In the genomic region with DNA sequence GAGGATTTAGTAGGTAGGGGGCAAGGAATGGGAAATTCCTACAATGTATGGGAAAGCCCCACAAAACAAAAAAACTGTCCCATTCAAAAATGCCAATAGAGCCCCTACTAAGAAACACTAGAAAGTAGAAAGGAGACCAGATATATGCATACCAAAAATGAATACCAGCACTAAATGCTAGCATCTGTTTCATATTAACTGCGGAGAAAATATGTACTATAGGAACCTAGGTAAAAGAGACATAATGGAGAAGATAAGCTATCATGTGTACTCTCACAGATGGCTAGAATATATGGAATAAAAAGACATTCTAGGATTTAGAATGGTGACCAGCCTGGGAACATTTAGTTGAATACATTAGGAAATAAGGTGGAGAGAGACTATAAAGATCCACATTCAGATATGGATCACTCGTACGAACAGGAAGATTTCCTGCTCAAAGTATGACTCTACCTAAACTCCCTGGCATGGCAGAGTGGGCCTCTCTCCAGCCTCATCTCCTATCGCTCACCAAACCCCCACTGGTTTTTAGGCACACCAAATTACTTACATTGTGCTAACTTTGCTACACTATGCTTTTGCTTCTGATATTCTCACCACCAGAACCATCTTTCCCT, we compare ENCODE assay signal across 20 cellular contexts.
"Had no signal": no experiment of that assay in that cellular context is flagged by ENCODE, and none has a peak within 500 bp of the region (broad histone marks: within the 10 kb centered on the region; RNA-seq: fewer than 3 reads in every experiment).

No MANE protein-coding gene starts in this region.

- H3K4me1 ChIP-seq: parathyroid adenoma, upper lobe of right lung had no signal

- H3K4me3 Mint-ChIP-seq: activated naive CD8-positive, alpha-beta T cell treated with anti-CD3 and anti-CD28 coated beads for 36 hours; endodermal cell; natural killer cell; stimulated activated effector memory CD8-positive, alpha-beta T cell treated with anti-CD3 and anti-CD28 coated beads, Interleukin-12 subunit alpha, Interleukin-12 subunit beta, amount 100 ng/mL, for 72 hours; T-helper 17 cell had no signal

- H3K27ac Mint-ChIP-seq: activated naive CD8-positive, alpha-beta T cell treated with anti-CD3 and anti-CD28 coated beads for 36 hours; endodermal cell; stimulated activated effector memory CD8-positive, alpha-beta T cell treated with anti-CD3 and anti-CD28 coated beads, Interleukin-12 subunit alpha, Interleukin-12 subunit beta, amount 100 ng/mL, for 72 hours; T-helper 17 cell had no signal

- ATAC-seq: left lobe of liver; natural killer cell; sciatic nerve; stimulated activated effector memory CD8-positive, alpha-beta T cell treated with anti-CD3 and anti-CD28 coated beads, Interleukin-12 subunit alpha, Interleukin-12 subunit beta, amount 100 ng/mL, for 72 hours; T-helper 17 cell; upper lobe of right lung had no signal

- H3K4me3 ChIP-seq: upper lobe of right lung had no signal

- H3K27me3 Mint-ChIP-seq: activated naive CD8-positive, alpha-beta T cell treated with anti-CD3 and anti-CD28 coated beads for 36 hours; T-helper 17 cell had no signal

- H3K27ac ChIP-seq: parathyroid adenoma, upper lobe of right lung, WERI-Rb-1 had no signal

- H2AFZ ChIP-seq: parathyroid adenoma had no signal

- H3K79me2 ChIP-seq: parathyroid adenoma had no signal

- H3K9me3 Mint-ChIP-seq: activated naive CD8-positive, alpha-beta T cell treated with anti-CD3 and anti-CD28 coated beads for 36 hours; endodermal cell; natural killer cell; stimulated activated effector memory CD8-positive, alpha-beta T cell treated with anti-CD3 and anti-CD28 coated beads, Interleukin-12 subunit alpha, Interleukin-12 subunit beta, amount 100 ng/mL, for 72 hours had no signal

- FAIRE-seq: colon had no signal

- DNase-seq: activated CD4-positive, alpha-beta T cell treated with anti-CD3 and anti-CD28 coated beads, Interleukin-2, amount 50 U/mL, for 4 hours; activated gamma-delta T cell; activated naive CD8-positive, alpha-beta T cell treated with anti-CD3 and anti-CD28 coated beads for 36 hours; amygdala; caudate nucleus; endodermal cell; foreskin melanocyte; glutamatergic neuron; hippocampal formation; islet precursor cell; natural killer cell; stimulated activated CD4-positive, alpha-beta T cell treated with anti-CD3 and anti-CD28 coated beads, Interleukin-4, amount 100 ng/mL, for 24 hours; T-helper 17 cell; upper lobe of right lung; WERI-Rb-1 had no signal

- H3K27me3 ChIP-seq: upper lobe of right lung had no signal

- H3K4me1 Mint-ChIP-seq: endodermal cell had no signal

- H3K9me3 ChIP-seq: upper lobe of right lung had no signal

- H3K36me3 Mint-ChIP-seq: natural killer cell had no signal

- H3K9ac ChIP-seq: parathyroid adenoma had no signal
